Comparison of ENCODE assay signal across 1 cellular context in the genomic region with DNA sequence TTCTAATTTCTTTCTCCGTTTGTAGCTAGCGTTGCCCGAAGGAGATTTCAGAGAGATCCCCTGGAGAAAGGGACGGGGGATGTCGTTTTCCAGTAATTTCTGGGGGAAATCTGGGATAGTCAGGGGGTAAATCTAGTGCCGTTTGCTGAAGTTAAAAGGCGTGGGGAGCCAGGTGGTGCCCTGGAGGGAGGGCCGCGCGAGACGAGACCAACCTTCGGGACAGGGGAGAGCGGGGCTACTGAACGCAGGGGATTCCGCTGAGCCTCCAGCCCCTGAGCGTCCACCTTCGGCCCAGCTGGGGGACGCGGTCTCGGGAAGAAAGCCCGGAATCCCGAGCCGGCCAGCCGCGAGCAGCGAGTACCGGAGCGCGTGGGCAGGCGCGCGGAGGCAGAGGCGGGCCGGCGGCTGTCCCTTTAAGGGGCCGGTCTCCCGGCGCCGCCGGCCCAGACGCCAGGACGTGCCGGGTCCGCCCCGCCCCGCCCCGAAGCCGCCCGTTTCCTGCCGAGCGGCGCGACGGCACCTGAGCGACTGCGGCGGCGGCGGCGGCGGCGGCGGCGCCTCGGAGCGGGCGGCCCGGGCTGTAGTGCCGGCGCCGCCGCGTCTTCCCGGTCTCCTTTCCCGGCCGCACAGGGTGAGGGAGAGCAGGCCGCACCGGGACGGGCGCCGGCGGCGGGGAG.
TF ChIP-seq lines count a peak whose summit lies in the region.

Gene KTN1, plus strand, starts transcription at position 484 of the 677 bp plus-strand sequence. CDS start 31,842 bp downstream, outside the sequence.

TF ChIP-seq in HepG2, 621 proteins besides CTCF, POLR2A, EP300 and RAD21 (continued from another document and continues in another):
- TF ChIP-seq, protein P1, sequence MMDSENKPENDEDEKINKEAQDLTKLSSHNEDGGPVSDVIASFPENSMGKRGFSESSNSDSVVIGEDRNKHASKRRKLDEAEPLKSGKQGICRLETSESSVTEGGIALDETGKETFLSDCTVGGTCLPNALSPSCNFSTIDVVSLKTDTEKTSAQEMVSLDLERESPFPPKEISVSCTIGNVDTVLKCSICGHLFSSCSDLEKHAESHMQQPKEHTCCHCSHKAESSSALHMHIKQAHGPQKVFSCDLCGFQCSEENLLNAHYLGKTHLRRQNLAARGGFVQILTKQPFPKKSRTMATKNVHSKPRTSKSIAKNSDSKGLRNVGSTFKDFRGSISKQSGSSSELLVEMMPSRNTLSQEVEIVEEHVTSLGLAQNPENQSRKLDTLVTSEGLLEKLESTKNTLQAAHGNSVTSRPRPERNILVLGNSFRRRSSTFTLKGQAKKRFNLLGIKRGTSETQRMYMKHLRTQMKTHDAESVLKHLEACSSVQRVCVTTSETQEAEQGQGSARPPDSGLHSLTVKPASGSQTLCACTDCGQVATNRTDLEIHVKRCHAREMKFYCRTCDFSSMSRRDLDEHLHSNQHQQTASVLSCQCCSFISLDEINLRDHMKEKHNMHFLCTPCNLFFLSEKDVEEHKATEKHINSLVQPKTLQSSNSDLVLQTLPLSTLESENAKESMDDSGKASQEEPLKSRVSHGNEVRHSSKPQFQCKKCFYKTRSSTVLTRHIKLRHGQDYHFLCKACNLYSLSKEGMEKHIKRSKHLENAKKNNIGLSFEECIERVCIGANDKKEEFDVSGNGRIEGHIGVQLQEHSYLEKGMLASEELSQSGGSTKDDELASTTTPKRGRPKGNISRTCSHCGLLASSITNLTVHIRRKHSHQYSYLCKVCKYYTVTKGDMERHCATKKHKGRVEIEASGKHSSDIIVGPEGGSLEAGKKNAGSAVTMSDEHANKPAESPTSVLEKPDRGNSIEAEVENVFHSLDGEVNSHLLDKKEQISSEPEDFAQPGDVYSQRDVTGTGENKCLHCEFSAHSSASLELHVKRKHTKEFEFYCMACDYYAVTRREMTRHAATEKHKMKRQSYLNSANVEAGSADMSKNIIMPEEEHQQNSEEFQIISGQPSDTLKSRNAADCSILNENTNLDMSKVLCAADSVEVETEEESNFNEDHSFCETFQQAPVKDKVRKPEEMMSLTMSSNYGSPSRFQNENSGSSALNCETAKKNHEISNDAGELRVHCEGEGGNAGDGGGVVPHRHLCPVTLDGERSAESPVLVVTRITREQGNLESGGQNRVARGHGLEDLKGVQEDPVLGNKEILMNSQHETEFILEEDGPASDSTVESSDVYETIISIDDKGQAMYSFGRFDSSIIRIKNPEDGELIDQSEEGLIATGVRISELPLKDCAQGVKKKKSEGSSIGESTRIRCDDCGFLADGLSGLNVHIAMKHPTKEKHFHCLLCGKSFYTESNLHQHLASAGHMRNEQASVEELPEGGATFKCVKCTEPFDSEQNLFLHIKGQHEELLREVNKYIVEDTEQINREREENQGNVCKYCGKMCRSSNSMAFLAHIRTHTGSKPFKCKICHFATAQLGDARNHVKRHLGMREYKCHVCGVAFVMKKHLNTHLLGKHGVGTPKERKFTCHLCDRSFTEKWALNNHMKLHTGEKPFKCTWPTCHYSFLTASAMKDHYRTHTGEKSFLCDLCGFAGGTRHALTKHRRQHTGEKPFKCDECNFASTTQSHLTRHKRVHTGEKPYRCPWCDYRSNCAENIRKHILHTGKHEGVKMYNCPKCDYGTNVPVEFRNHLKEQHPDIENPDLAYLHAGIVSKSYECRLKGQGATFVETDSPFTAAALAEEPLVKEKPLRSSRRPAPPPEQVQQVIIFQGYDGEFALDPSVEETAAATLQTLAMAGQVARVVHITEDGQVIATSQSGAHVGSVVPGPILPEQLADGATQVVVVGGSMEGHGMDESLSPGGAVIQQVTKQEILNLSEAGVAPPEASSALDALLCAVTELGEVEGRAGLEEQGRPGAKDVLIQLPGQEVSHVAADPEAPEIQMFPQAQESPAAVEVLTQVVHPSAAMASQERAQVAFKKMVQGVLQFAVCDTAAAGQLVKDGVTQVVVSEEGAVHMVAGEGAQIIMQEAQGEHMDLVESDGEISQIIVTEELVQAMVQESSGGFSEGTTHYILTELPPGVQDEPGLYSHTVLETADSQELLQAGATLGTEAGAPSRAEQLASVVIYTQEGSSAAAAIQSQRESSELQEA (CRISPR knock-in tag; IDR thresholded peaks at IDR 0.05; ENCODE audit: not compliant biosample characterization): no peak
- TF ChIP-seq ZNF670 (CRISPR knock-in tag; IDR thresholded peaks at IDR 0.05; ENCODE audit: borderline replicate concordance) (no peak), MEF2D (CRISPR knock-in tag; IDR thresholded peaks at IDR 0.05) (no peak), KMT2B (CRISPR knock-in tag; IDR thresholded peaks at IDR 0.05) (peak; percentile 71), ZFP82 (CRISPR knock-in tag; IDR thresholded peaks at IDR 0.05; ENCODE audit: borderline replicate concordance) (no peak), ETS1 (CRISPR knock-in tag; IDR thresholded peaks at IDR 0.05) (no peak), ZNF572 (CRISPR knock-in tag; IDR thresholded peaks at IDR 0.05) (no peak), ZNF337 (CRISPR knock-in tag; IDR thresholded peaks at IDR 0.05; ENCODE audit: borderline replicate concordance, low read depth) (0 out of 2 replicates have a peak, but pooled peaks have one; percentile 49), ZNF17 (CRISPR knock-in tag; IDR thresholded peaks at IDR 0.05) (no peak), ZNF317 (CRISPR knock-in tag; IDR thresholded peaks at IDR 0.05) (no peak), ZNF282 (IDR thresholded peaks at IDR 0.05; ENCODE audit: partially characterized antibody) (no peak), ZNF441 (CRISPR knock-in tag; IDR thresholded peaks at IDR 0.05; ENCODE audit: borderline replicate concordance) (no peak), EEA1 (CRISPR knock-in tag; IDR thresholded peaks at IDR 0.05; ENCODE audit: borderline replicate concordance) (no peak), ZNF232 (CRISPR knock-in tag; IDR thresholded peaks at IDR 0.05; ENCODE audit: borderline replicate concordance) (peak; percentile 61; the same call in 1 of the 2 replicates), ATF7-NPFF (CRISPR knock-in tag; IDR thresholded peaks at IDR 0.05; ENCODE audit: low read depth) (peak; percentile 48; the same call in 1 of the 2 replicates), ZNF207 (IDR thresholded peaks at IDR 0.05; ENCODE audit: borderline replicate concordance) (no peak), ZNF256 (CRISPR knock-in tag; conservative IDR thresholded peaks at IDR 0.05) (no peak), ZNF34 (CRISPR knock-in tag; IDR thresholded peaks at IDR 0.05; ENCODE audit: borderline replicate concordance) (no peak), NR2F6 (IDR thresholded peaks at IDR 0.05) (no peak), NR2F6 (CRISPR knock-in tag; IDR thresholded peaks at IDR 0.05) (no peak), AHR (CRISPR knock-in tag; IDR thresholded peaks at IDR 0.05) (no peak), FOSL1 (CRISPR knock-in tag; IDR thresholded peaks at IDR 0.05; ENCODE audit: borderline replicate concordance) (no peak), ZMAT5 (CRISPR knock-in tag; IDR thresholded peaks at IDR 0.05; ENCODE audit: borderline replicate concordance, low read depth) (no peak), PAX8 (CRISPR knock-in tag; IDR thresholded peaks at IDR 0.05; ENCODE audit: borderline replicate concordance) (no peak; the same call in 1 of the 2 replicates), ZNF850 (CRISPR knock-in tag; conservative IDR thresholded peaks at IDR 0.05) (no peak), U2AF1 (optimal IDR thresholded peaks at IDR 0.05; ENCODE audit: low read depth, low read length) (no peak), NKX3-1 (CRISPR knock-in tag; IDR thresholded peaks at IDR 0.05) (0 out of 2 replicates have a peak, but pooled peaks have one; percentile 46), ZNF891 (CRISPR knock-in tag; IDR thresholded peaks at IDR 0.05) (peak; percentile 67; the same call in 1 of the 2 replicates), ZKSCAN8 (CRISPR knock-in tag; IDR thresholded peaks at IDR 0.05; ENCODE audit: borderline replicate concordance) (no peak), ARNT2 (CRISPR knock-in tag; IDR thresholded peaks at IDR 0.05; ENCODE audit: low read depth) (no peak), ZNF672 (CRISPR knock-in tag; IDR thresholded peaks at IDR 0.05) (no peak), HIVEP1 (CRISPR knock-in tag; IDR thresholded peaks at IDR 0.05) (no peak), YY1 (IDR thresholded peaks at IDR 0.05; ENCODE audit: insufficient read depth, insufficient replicate concordance, low read depth, low read length) (no peak)
- TF ChIP-seq, protein P2, sequence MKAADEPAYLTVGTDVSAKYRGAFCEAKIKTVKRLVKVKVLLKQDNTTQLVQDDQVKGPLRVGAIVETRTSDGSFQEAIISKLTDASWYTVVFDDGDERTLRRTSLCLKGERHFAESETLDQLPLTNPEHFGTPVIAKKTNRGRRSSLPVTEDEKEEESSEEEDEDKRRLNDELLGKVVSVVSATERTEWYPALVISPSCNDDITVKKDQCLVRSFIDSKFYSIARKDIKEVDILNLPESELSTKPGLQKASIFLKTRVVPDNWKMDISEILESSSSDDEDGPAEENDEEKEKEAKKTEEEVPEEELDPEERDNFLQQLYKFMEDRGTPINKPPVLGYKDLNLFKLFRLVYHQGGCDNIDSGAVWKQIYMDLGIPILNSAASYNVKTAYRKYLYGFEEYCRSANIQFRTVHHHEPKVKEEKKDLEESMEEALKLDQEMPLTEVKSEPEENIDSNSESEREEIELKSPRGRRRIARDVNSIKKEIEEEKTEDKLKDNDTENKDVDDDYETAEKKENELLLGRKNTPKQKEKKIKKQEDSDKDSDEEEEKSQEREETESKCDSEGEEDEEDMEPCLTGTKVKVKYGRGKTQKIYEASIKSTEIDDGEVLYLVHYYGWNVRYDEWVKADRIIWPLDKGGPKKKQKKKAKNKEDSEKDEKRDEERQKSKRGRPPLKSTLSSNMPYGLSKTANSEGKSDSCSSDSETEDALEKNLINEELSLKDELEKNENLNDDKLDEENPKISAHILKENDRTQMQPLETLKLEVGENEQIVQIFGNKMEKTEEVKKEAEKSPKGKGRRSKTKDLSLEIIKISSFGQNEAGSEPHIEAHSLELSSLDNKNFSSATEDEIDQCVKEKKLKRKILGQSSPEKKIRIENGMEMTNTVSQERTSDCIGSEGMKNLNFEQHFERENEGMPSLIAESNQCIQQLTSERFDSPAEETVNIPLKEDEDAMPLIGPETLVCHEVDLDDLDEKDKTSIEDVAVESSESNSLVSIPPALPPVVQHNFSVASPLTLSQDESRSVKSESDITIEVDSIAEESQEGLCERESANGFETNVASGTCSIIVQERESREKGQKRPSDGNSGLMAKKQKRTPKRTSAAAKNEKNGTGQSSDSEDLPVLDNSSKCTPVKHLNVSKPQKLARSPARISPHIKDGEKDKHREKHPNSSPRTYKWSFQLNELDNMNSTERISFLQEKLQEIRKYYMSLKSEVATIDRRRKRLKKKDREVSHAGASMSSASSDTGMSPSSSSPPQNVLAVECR (CRISPR knock-in tag; IDR thresholded peaks at IDR 0.05; ENCODE audit: borderline replicate concordance): peak; percentile 55; the same call in 1 of the 2 replicates
- TF ChIP-seq, protein P3, sequence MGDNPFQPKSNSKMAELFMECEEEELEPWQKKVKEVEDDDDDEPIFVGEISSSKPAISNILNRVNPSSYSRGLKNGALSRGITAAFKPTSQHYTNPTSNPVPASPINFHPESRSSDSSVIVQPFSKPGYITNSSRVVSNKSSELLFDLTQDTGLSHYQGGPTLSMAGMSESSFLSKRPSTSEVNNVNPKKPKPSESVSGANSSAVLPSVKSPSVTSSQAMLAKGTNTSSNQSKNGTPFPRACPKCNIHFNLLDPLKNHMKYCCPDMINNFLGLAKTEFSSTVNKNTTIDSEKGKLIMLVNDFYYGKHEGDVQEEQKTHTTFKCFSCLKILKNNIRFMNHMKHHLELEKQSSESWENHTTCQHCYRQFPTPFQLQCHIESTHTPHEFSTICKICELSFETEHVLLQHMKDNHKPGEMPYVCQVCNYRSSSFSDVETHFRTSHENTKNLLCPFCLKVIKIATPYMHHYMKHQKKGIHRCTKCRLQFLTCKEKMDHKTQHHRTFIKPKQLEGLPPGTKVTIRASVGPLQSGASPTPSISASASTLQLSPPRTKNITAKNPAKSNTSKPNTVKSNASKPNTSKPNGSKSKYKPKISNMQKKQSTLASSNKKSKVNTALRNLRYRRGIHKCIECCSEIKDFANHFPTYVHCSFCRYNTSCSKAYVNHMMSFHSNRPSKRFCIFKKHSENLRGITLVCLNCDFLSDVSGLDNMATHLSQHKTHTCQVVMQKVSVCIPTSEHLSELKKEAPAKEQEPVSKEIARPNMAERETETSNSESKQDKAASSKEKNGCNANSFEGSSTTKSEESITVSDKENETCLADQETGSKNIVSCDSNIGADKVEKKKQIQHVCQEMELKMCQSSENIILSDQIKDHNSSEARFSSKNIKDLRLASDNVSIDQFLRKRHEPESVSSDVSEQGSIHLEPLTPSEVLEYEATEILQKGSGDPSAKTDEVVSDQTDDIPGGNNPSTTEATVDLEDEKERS (CRISPR knock-in tag; IDR thresholded peaks at IDR 0.05): no peak
- TF ChIP-seq, protein P4, sequence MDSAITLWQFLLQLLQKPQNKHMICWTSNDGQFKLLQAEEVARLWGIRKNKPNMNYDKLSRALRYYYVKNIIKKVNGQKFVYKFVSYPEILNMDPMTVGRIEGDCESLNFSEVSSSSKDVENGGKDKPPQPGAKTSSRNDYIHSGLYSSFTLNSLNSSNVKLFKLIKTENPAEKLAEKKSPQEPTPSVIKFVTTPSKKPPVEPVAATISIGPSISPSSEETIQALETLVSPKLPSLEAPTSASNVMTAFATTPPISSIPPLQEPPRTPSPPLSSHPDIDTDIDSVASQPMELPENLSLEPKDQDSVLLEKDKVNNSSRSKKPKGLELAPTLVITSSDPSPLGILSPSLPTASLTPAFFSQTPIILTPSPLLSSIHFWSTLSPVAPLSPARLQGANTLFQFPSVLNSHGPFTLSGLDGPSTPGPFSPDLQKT (CRISPR knock-in tag; IDR thresholded peaks at IDR 0.05; ENCODE audit: borderline replicate concordance): no peak
- TF ChIP-seq, protein P5, sequence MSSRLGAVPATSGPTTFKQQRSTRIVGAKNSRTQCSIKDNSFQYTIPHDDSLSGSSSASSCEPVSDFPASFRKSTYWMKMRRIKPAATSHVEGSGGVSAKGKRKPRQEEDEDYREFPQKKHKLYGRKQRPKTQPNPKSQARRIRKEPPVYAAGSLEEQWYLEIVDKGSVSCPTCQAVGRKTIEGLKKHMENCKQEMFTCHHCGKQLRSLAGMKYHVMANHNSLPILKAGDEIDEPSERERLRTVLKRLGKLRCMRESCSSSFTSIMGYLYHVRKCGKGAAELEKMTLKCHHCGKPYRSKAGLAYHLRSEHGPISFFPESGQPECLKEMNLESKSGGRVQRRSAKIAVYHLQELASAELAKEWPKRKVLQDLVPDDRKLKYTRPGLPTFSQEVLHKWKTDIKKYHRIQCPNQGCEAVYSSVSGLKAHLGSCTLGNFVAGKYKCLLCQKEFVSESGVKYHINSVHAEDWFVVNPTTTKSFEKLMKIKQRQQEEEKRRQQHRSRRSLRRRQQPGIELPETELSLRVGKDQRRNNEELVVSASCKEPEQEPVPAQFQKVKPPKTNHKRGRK (CRISPR knock-in tag; IDR thresholded peaks at IDR 0.05): no peak
